9 cellular contexts compared by ENCODE assay signal in the genomic region with DNA sequence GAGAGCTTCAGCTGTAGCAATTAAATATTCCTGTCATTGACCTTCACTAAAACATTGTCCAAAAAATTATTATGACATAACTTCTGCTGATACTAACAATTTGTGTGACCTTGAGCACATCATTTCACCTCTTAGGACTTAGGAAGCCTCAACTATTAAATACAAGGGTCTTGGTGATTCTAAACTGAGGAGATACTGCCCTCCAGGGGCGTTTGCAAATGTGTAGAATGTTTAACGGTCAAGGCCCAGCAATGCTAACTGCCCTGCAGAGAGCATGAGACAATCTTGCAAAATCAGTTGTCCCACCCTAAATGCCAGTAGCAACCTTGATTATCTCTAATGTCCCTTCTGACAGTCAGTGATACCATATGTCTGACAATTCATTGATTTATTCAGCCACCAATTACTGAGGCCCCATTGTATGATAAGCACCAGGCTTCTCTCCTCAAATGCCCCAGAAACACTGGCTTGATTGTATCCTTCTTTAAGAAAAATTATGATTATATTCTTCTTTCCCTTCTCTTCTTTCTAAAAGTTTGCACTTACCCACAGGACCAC.
A peak's percentile ranks its signal among the peaks of the same experiment; 100 is the strongest.
DNase-seq lines count a peak whose midpoint lies in the region; ATAC-seq and TF ChIP-seq lines count a peak whose summit lies in the region.
"Had no signal": no experiment of that assay in that cellular context is flagged by ENCODE, and none has a peak within 500 bp of the region (broad histone marks: within the 10 kb centered on the region; RNA-seq: fewer than 3 reads in every experiment).

No MANE protein-coding gene starts in this region.

- H3K79me2 ChIP-seq in smooth muscle cell (ENCODE audit: low read depth), result no peaks in the 10 kb centered on the region

- peak; percentile 26 for TF ChIP-seq CTCF in fibroblast of pulmonary artery (IDR thresholded peaks at IDR 0.05; ENCODE audit: low read length, missing control alignments)
- peak; percentile 57 for TF ChIP-seq CTCF in smooth muscle cell (IDR thresholded peaks at IDR 0.05; ENCODE audit: borderline replicate concordance, insufficient read depth, poor library complexity, severe bottlenecking)

- H3K27me3 Mint-ChIP-seq in effector memory CD8-positive, alpha-beta T cell, result peaks cover 8 to 16% of the 10 kb centered on the region in 2 donors

- H3F3A ChIP-seq in smooth muscle cell (ENCODE audit: low read depth), result no peaks in the 10 kb centered on the region

- DNase-seq in NCI-H526 (lab: John Stamatoyannopoulos, UW), result peak; percentile 6 to 60
- no peak for DNase-seq in NCI-H526 treated with DMSO at 0.1 percent for 48 hours (lab: John Stamatoyannopoulos, UW)
- peak; percentile 71 for DNase-seq in NCI-H69 (lab: John Stamatoyannopoulos, UW)
- peak; percentile 33 for DNase-seq in fibroblast of pulmonary artery (ENCODE audit: low read depth)
- DNase-seq in smooth muscle cell (lab: John Stamatoyannopoulos, UW; ENCODE audit: unreplicated experiment), result no peak
- DNase-seq in activated CD8-positive, alpha-beta memory T cell treated with anti-CD3 and anti-CD28 coated beads, Interleukin-2, amount 50 U/mL, for 48 hours, result no peak
- DNase-seq in effector memory CD8-positive, alpha-beta T cell, result no peak
- DNase-seq in cortex of kidney (lab: John Stamatoyannopoulos, UW), result no peak

- no peak overlapping the region for H3K27ac ChIP-seq in smooth muscle cell (ENCODE audit: low read depth)
- H3K27ac ChIP-seq: SJSA1 had no signal

- H3K4me1 Mint-ChIP-seq in effector memory CD8-positive, alpha-beta T cell (ENCODE audit: low read depth in 2 of 2), result no peaks in the 10 kb centered on the region

- H4K20me1 ChIP-seq in smooth muscle cell (ENCODE audit: low read depth), result no peaks in the 10 kb centered on the region

- H3K4me2 ChIP-seq in smooth muscle cell, result no peak overlapping the region

- H3K4me3 ChIP-seq in fibroblast of pulmonary artery (replicated peaks; ENCODE audit: low read depth, low read length) (no peak overlapping the region), smooth muscle cell (no peak overlapping the region)
- H3K4me3 ChIP-seq: SJSA1 had no signal

- H3K36me3 Mint-ChIP-seq in effector memory CD8-positive, alpha-beta T cell (ENCODE audit: insufficient read depth), result no peaks in the 10 kb centered on the region

- no peak overlapping the region for H3K9ac ChIP-seq in smooth muscle cell (ENCODE audit: low read depth)

- ATAC-seq in effector memory CD8-positive, alpha-beta T cell (replicated peaks), result no peak

- H3K4me1 ChIP-seq in smooth muscle cell (ENCODE audit: low read depth), result no peaks in the 10 kb centered on the region
- H3K4me1 ChIP-seq: SJSA1 had no signal

- H3K9me3 ChIP-seq in smooth muscle cell (replicated peaks; ENCODE audit: low read depth), result no peaks in the 10 kb centered on the region
- H3K9me3 ChIP-seq: SJSA1 had no signal

- no peaks in the 10 kb centered on the region for H3K36me3 ChIP-seq in smooth muscle cell (ENCODE audit: low read depth)
- H3K36me3 ChIP-seq: SJSA1 had no signal

- H2AFZ ChIP-seq in smooth muscle cell (ENCODE audit: low read depth), result no peak overlapping the region

- H3K4me3 Mint-ChIP-seq in effector memory CD8-positive, alpha-beta T cell, result no peak overlapping the region

- no peaks in the 10 kb centered on the region for H3K27me3 ChIP-seq in smooth muscle cell (ENCODE audit: low read depth)
- H3K27me3 ChIP-seq: SJSA1 had no signal

- H3K27ac Mint-ChIP-seq in effector memory CD8-positive, alpha-beta T cell, result no peak overlapping the region

- no peaks in the 10 kb centered on the region for H3K9me3 Mint-ChIP-seq in effector memory CD8-positive, alpha-beta T cell

- WGBS in smooth muscle cell (ENCODE audit: low lambda C conversion rate), result 15% methylated on average over 2 of the region's 2 CpGs

Comparison
In these comparisons a context has a peak if more than half of its experiments do, and no peak if none do; other contexts are left out.
1. DNase-seq: peak in NCI-H526 (2 of 2), NCI-H69 (single experiment) and fibroblast of pulmonary artery (single experiment); none in NCI-H526 treated with DMSO at 0.1 percent for 48 hours (single experiment), smooth muscle cell (single experiment), activated CD8-positive, alpha-beta memory T cell treated with anti-CD3 and anti-CD28 coated beads, Interleukin-2, amount 50 U/mL, for 48 hours (single experiment), effector memory CD8-positive, alpha-beta T cell (0 of 3) and cortex of kidney (single experiment).